ENCODE assay signal across 26 cellular contexts in the genomic region with DNA sequence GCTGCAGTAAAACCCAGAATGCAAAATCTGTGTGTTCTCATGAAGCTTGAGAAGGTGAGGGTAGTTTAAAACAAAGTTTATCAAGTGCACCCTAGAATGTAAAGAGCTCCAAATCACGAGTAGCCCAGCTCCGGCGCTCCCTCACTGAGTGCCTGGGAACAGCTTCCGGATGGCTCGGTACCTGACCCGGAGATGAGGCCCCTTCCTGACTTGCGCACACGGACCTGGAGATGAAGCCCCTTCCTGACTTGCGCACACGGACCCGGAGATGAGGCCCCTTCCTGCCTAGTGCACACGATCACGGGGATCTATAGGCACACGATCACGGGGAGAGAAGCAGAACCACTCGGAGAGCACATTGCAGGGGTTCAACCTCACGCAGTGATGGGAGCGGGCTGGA.
DNase-seq lines count a peak whose midpoint lies in the region; ATAC-seq, FAIRE-seq and TF ChIP-seq lines count a peak whose summit lies in the region.
"Had no signal": no experiment of that assay in that cellular context is flagged by ENCODE, and none has a peak within 500 bp of the region (broad histone marks: within the 10 kb centered on the region; RNA-seq: fewer than 3 reads in every experiment).

No MANE protein-coding gene starts in this region.

- peaks cover 3% of the 10 kb centered on the region for H3K27me3 Mint-ChIP-seq in activated naive CD4-positive, alpha-beta T cell treated with anti-CD3 and anti-CD28 coated beads, Interleukin-2, amount 10 ng/mL, durations not matched to agents 7 days and 5 days
- peaks cover 13% of the 10 kb centered on the region for H3K27me3 Mint-ChIP-seq in activated naive CD4-positive, alpha-beta T cell treated with anti-CD3 and anti-CD28 coated beads for 36 hours (ENCODE audit: low read depth)

- TF ChIP-seq RAD21 in SK-N-SH (IDR thresholded peaks at IDR 0.05; ENCODE audit: low read length), result no peak

- peak overlapping the region; percentile 72; the same call in 1 of the 2 replicates for H2AFZ ChIP-seq in SK-N-SH (ENCODE audit: low read depth)

- FAIRE-seq in pancreas (lab: Jason Lieb, UNC), result no peak
- FAIRE-seq: A204.1, GM12892, H54, HepG2, RCC 7860 had no signal

- H3K4me1 ChIP-seq in SK-N-SH (ENCODE audit: control insufficient read depth in 1 of 2, insufficient read depth in 2 of 2, low read depth in 1 of 2, low read length in 1 of 2) (no peaks in the 10 kb centered on the region; a peak in 1 of 4 replicates), pancreas (no peaks in the 10 kb centered on the region)
- H3K4me1 ChIP-seq: BLaER1, SJCRH30 had no signal

- intact Hi-C loops in activated naive CD4-positive, alpha-beta T cell treated with anti-CD3 and anti-CD28 coated beads for 36 hours (cut with micrococcal nuclease), result no loop called here
- intact Hi-C loops in pancreas (cut with DNase I), result no loop called here

- no peak overlapping the region for H3K27ac ChIP-seq in SK-N-SH (ENCODE audit: low read depth in 2 of 2, low read length in 1 of 2)
- peak overlapping the region; percentile 43 to 63 (median 53) for H3K27ac ChIP-seq in pancreas
- H3K27ac ChIP-seq: BLaER1, SJCRH30 had no signal

- WGBS in SK-N-SH (ENCODE audit: low lambda C conversion rate), result 6% methylated on average over 12 of the region's 18 CpGs
- 92 to 94% methylated on average over 18 of the region's 18 CpGs for WGBS in pancreas, 2 donors

- H3K4me3 ChIP-seq in SK-N-SH (ENCODE audit: low read depth in 2 of 2, low read length in 1 of 2) (peak overlapping the region; percentile 35 to 49; a peak in 3 of 4 replicates), pancreas (peak overlapping the region in 1 of 4 donors; percentile 15)
- H3K4me3 ChIP-seq: BLaER1, SJCRH30 had no signal

- H3K9me3 Mint-ChIP-seq in activated naive CD4-positive, alpha-beta T cell treated with anti-CD3 and anti-CD28 coated beads, Interleukin-2, amount 10 ng/mL, durations not matched to agents 7 days and 5 days, result peaks cover 10% of the 10 kb centered on the region
- H3K9me3 Mint-ChIP-seq in activated naive CD4-positive, alpha-beta T cell treated with anti-CD3 and anti-CD28 coated beads for 36 hours, result peaks cover 16% of the 10 kb centered on the region

- no peak overlapping the region for H3K9ac ChIP-seq in SK-N-SH
- H3K9ac ChIP-seq: BLaER1 had no signal

- no peak overlapping the region for H3K4me3 Mint-ChIP-seq in activated naive CD4-positive, alpha-beta T cell treated with anti-CD3 and anti-CD28 coated beads, Interleukin-2, amount 10 ng/mL, durations not matched to agents 7 days and 5 days
- no peak overlapping the region for H3K4me3 Mint-ChIP-seq in activated naive CD4-positive, alpha-beta T cell treated with anti-CD3 and anti-CD28 coated beads for 36 hours
- H3K4me3 Mint-ChIP-seq: CD4-positive, CD25-positive, alpha-beta regulatory T cell had no signal

- H3K27me3 ChIP-seq in SK-N-SH (ENCODE audit: insufficient read depth), result peaks cover 4% of the 10 kb centered on the region; the same call in 1 of the 2 replicates
- H3K27me3 ChIP-seq in pancreas, result no peaks in the 10 kb centered on the region
- H3K27me3 ChIP-seq: BLaER1, SJCRH30 had no signal

- H4K20me1 ChIP-seq in SK-N-SH (ENCODE audit: insufficient read depth), result no peaks in the 10 kb centered on the region
- H4K20me1 ChIP-seq: BLaER1 had no signal

- peak overlapping the region; percentile 53 for H3K4me2 ChIP-seq in SK-N-SH
- H3K4me2 ChIP-seq: BLaER1 had no signal

- H3K9me3 ChIP-seq in SK-N-SH (no peaks in the 10 kb centered on the region), pancreas (no peaks in the 10 kb centered on the region)
- H3K9me3 ChIP-seq: SJCRH30 had no signal

- no peaks in the 10 kb centered on the region for H3K79me2 ChIP-seq in SK-N-SH (ENCODE audit: insufficient read depth)

- DNase-seq in activated naive CD4-positive, alpha-beta T cell treated with anti-CD3 and anti-CD28 coated beads, Interleukin-2, amount 10 ng/mL, durations not matched to agents 7 days and 5 days, result no peak
- DNase-seq in activated naive CD4-positive, alpha-beta T cell treated with anti-CD3 and anti-CD28 coated beads for 36 hours, result no peak
- DNase-seq in SK-N-SH (peak; percentile 20), pancreas (no peak), SHP77 (lab: John Stamatoyannopoulos, UW) (no peak), epidermal melanocyte (ENCODE audit: insufficient read length, low spot score) (no peak)
- DNase-seq: CD4-positive, CD25-positive, alpha-beta regulatory T cell; DMS79; GF-D8; Kasumi-1; NCI-H1092 treated with DMSO at 0.1 percent for 48 hours; NCI-H1436; NCI-H187; NCI-H2081 treated with DMSO at 0.1 percent for 48 hours; NCI-H2171; NCI-H526; OCI-M1; SJCRH30; T-helper 1 cell had no signal

- CTCF ChIA-PET in activated naive CD4-positive, alpha-beta T cell treated with anti-CD3 and anti-CD28 coated beads, Interleukin-2, amount 10 ng/mL, durations not matched to agents 7 days and 5 days (lab: Charles Lee), result no interaction called here
- CTCF ChIA-PET in activated naive CD4-positive, alpha-beta T cell treated with anti-CD3 and anti-CD28 coated beads for 36 hours (lab: Charles Lee), result no interaction called here
- CTCF ChIA-PET in SK-N-SH (lab: Yijun Ruan, JAX), result interaction anchor here (0.9 kb wide), 1 partner anchor 9 kb away, joined by 3 read pairs; no protein-coding TSS in a partner anchor

- TF ChIP-seq CTCF in SK-N-SH (IDR thresholded peaks at IDR 0.05) (no peak), pancreas (IDR thresholded peaks at IDR 0.05) (no peak)

- no peaks in the 10 kb centered on the region for H3K4me1 Mint-ChIP-seq in activated naive CD4-positive, alpha-beta T cell treated with anti-CD3 and anti-CD28 coated beads, Interleukin-2, amount 10 ng/mL, durations not matched to agents 7 days and 5 days
- H3K4me1 Mint-ChIP-seq in activated naive CD4-positive, alpha-beta T cell treated with anti-CD3 and anti-CD28 coated beads for 36 hours (ENCODE audit: low read depth), result no peaks in the 10 kb centered on the region
- H3K4me1 Mint-ChIP-seq: CD4-positive, CD25-positive, alpha-beta regulatory T cell had no signal

- no peaks in the 10 kb centered on the region for H3K9me2 ChIP-seq in SK-N-SH

- H3K27ac Mint-ChIP-seq in activated naive CD4-positive, alpha-beta T cell treated with anti-CD3 and anti-CD28 coated beads, Interleukin-2, amount 10 ng/mL, durations not matched to agents 7 days and 5 days, result peak overlapping the region; percentile 42
- H3K27ac Mint-ChIP-seq in activated naive CD4-positive, alpha-beta T cell treated with anti-CD3 and anti-CD28 coated beads for 36 hours, result no peak overlapping the region
- H3K27ac Mint-ChIP-seq: CD4-positive, CD25-positive, alpha-beta regulatory T cell had no signal

- no peaks in the 10 kb centered on the region for H3K36me3 Mint-ChIP-seq in activated naive CD4-positive, alpha-beta T cell treated with anti-CD3 and anti-CD28 coated beads, Interleukin-2, amount 10 ng/mL, durations not matched to agents 7 days and 5 days
- no peaks in the 10 kb centered on the region for H3K36me3 Mint-ChIP-seq in activated naive CD4-positive, alpha-beta T cell treated with anti-CD3 and anti-CD28 coated beads for 36 hours (ENCODE audit: low read depth)

- no peaks in the 10 kb centered on the region for H3F3A ChIP-seq in SK-N-SH (replicated peaks; ENCODE audit: insufficient read depth)

- TF ChIP-seq EP300 in SK-N-SH (IDR thresholded peaks at IDR 0.05; ENCODE audit: borderline replicate concordance in 1 of 2, low read depth in 1 of 2, low read length in 1 of 2), result no peak

- H3K36me3 ChIP-seq in SK-N-SH (replicated peaks in 1 of 2; ENCODE audit: control insufficient read depth in 1 of 2, insufficient read depth in 2 of 2, low read length in 1 of 2) (no peaks in the 10 kb centered on the region), pancreas (no peaks in the 10 kb centered on the region)
- H3K36me3 ChIP-seq: BLaER1, SJCRH30 had no signal

- no peak for ATAC-seq in pancreas
- ATAC-seq in HG03520 (IDR thresholded peaks at IDR 0.05; ENCODE audit: unreplicated experiment), result no peak
- ATAC-seq: HepG2 had no signal

- POLR2A ChIA-PET in SK-N-SH (lab: Yijun Ruan, JAX), result no interaction called here

TF ChIP-seq in SK-N-SH, 30 proteins besides CTCF, POLR2A, EP300 and RAD21:
- TF ChIP-seq FOXM1 (IDR thresholded peaks at IDR 0.05; ENCODE audit: low read depth) (no peak), GABPA (IDR thresholded peaks at IDR 0.05; ENCODE audit: low read depth) (peak; percentile 80), NRF1 (IDR thresholded peaks at IDR 0.05; ENCODE audit: low read depth, low read length) (peak; percentile 32; the same call in 1 of the 2 replicates), ELF1 (IDR thresholded peaks at IDR 0.05) (peak; percentile 53; the same call in 1 of the 2 replicates)

Comparison
In these comparisons a context has a peak if more than half of its experiments do, and no peak if none do; other contexts are left out.
1. H3K27ac ChIP-seq: peak in pancreas (4 of 4); none in SK-N-SH (0 of 2).